17 cellular contexts compared by ENCODE assay signal in the genomic region with DNA sequence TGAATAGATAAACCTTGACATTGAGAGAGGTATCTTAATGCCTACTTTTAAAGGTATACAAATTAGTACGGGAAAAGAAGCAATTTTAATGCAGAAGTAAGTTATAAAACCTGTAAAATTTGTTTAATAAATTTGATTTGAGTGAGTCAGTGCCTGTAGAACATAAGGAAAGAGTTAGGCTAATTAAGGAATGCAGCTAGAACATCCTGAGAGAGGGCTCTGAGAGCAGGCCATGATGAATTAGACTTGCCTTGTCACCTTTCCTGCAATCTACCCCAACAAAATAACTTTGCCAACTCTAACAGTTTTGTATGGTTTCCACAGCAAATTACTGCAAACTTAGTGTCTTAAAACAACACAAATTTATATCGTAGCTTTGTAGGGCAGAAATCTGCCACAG.
A peak's percentile ranks its signal among the peaks of the same experiment; 100 is the strongest.
DNase-seq lines count a peak whose midpoint lies in the region; ATAC-seq and TF ChIP-seq lines count a peak whose summit lies in the region.
"Had no signal": no experiment of that assay in that cellular context is flagged by ENCODE, and none has a peak within 500 bp of the region (broad histone marks: within the 10 kb centered on the region; RNA-seq: fewer than 3 reads in every experiment).

No MANE protein-coding gene starts in this region.

- TF ChIP-seq CTCF in brain microvascular endothelial cell (IDR thresholded peaks at IDR 0.05; ENCODE audit: low read depth, low read length, missing control alignments) (no peak), osteocyte (IDR thresholded peaks at IDR 0.05) (no peak), MCF 10A (IDR thresholded peaks at IDR 0.05; ENCODE audit: unreplicated experiment) (no peak)

- no TSS peak for BruUV-seq in MCF 10A (replicated peaks; lab: Mats Ljungman, UMichigan)

- H3K9me3 Mint-ChIP-seq in osteocyte (ENCODE audit: unreplicated experiment) (peaks cover 12% of the 10 kb centered on the region), MCF 10A (ENCODE audit: unreplicated experiment) (no peaks in the 10 kb centered on the region)
- H3K9me3 Mint-ChIP-seq: T-helper 1 cell treated with Interleukin-12 subunit alpha and Interleukin-12 subunit beta and Interleukin-4 antibody, amounts not matched to agents 30 μg/mL and 1 μg/mL, for 36 hours had no signal

- DNase-seq in ELR (ENCODE audit: low read depth) (peak; percentile 49), NCI-H526 treated with DMSO at 0.1 percent for 48 hours (lab: John Stamatoyannopoulos, UW) (peak; percentile 41), brain microvascular endothelial cell (no peak), osteocyte (ENCODE audit: extremely low spot score, unreplicated experiment) (no peak), MCF 10A (ENCODE audit: unreplicated experiment) (no peak), NCI-H187 treated with DMSO at 0.1 percent for 48 hours (lab: John Stamatoyannopoulos, UW) (no peak)
- DNase-seq: ACHN; BE2C; CD8-positive, alpha-beta T cell; KG1; MG63; NCI-H1105 treated with DMSO at 0.1 percent for 48 hours; NCI-H187; NCI-H446 treated with DMSO at 0.1 percent for 48 hours had no signal

- in situ Hi-C loops in brain microvascular endothelial cell (cut with HindIII; ENCODE audit: low pct_ligation_motif_present, low sequenced_read_pairs): no loop called here

- intact Hi-C loops in MCF 10A (cut with micrococcal nuclease): no loop called here

- CTCF ChIA-PET in MCF 10A (lab: Yijun Ruan, JAX): no interaction called here

- no peaks in the 10 kb centered on the region for H3K27me3 ChIP-seq in brain microvascular endothelial cell (replicated peaks)
- H3K27me3 ChIP-seq: BE2C, MG63 had no signal

- H3K27ac ChIP-seq in brain microvascular endothelial cell: peak overlapping the region; percentile 29
- H3K27ac ChIP-seq: SK-N-MC had no signal

- no peak for ATAC-seq in GM19455 (IDR thresholded peaks at IDR 0.05; ENCODE audit: unreplicated experiment)
- ATAC-seq: CD8-positive, alpha-beta T cell had no signal

- no peaks in the 10 kb centered on the region for H3K36me3 ChIP-seq in brain microvascular endothelial cell (replicated peaks)
- H3K36me3 ChIP-seq: BE2C, MG63 had no signal

- POLR2A ChIA-PET in MCF 10A (lab: Yijun Ruan, JAX): no interaction called here

- H3K4me1 Mint-ChIP-seq in osteocyte (ENCODE audit: unreplicated experiment) (peaks cover 62% of the 10 kb centered on the region), MCF 10A (ENCODE audit: insufficient read depth, unreplicated experiment) (peaks cover 7% of the 10 kb centered on the region)

- H3K27me3 Mint-ChIP-seq in osteocyte (ENCODE audit: unreplicated experiment): no peaks in the 10 kb centered on the region
- H3K27me3 Mint-ChIP-seq in MCF 10A (ENCODE audit: insufficient read depth, unreplicated experiment): no peaks in the 10 kb centered on the region

- H3K4me3 Mint-ChIP-seq in osteocyte (ENCODE audit: unreplicated experiment) (no peak overlapping the region), MCF 10A (ENCODE audit: unreplicated experiment) (no peak overlapping the region)
- H3K4me3 Mint-ChIP-seq: CD8-positive, alpha-beta T cell; T-helper 1 cell treated with Interleukin-12 subunit alpha and Interleukin-12 subunit beta and Interleukin-4 antibody, amounts not matched to agents 30 μg/mL and 1 μg/mL, for 36 hours had no signal

- peaks cover 5% of the 10 kb centered on the region for H3K36me3 Mint-ChIP-seq in osteocyte (ENCODE audit: unreplicated experiment)
- no peaks in the 10 kb centered on the region for H3K36me3 Mint-ChIP-seq in MCF 10A (ENCODE audit: insufficient read depth, unreplicated experiment)
- H3K36me3 Mint-ChIP-seq: CD8-positive, alpha-beta T cell had no signal

- no peak overlapping the region for H3K4me3 ChIP-seq in brain microvascular endothelial cell (ENCODE audit: low read depth, low read length)
- H3K4me3 ChIP-seq: MG63, SK-N-MC had no signal

- H3K27ac Mint-ChIP-seq in osteocyte (ENCODE audit: unreplicated experiment): peak overlapping the region; percentile 96
- no peak overlapping the region for H3K27ac Mint-ChIP-seq in MCF 10A (ENCODE audit: low read depth, unreplicated experiment)
- H3K27ac Mint-ChIP-seq: CD8-positive, alpha-beta T cell; T-helper 1 cell treated with Interleukin-12 subunit alpha and Interleukin-12 subunit beta and Interleukin-4 antibody, amounts not matched to agents 30 μg/mL and 1 μg/mL, for 36 hours had no signal

Comparison
In these comparisons a context has a peak if more than half of its experiments do, and no peak if none do; other contexts are left out.
1. DNase-seq: peak in ELR (single experiment) and NCI-H526 treated with DMSO at 0.1 percent for 48 hours (single experiment); none in brain microvascular endothelial cell (single experiment), osteocyte (single experiment), MCF 10A (single experiment) and NCI-H187 treated with DMSO at 0.1 percent for 48 hours (single experiment).